In the genomic region with DNA sequence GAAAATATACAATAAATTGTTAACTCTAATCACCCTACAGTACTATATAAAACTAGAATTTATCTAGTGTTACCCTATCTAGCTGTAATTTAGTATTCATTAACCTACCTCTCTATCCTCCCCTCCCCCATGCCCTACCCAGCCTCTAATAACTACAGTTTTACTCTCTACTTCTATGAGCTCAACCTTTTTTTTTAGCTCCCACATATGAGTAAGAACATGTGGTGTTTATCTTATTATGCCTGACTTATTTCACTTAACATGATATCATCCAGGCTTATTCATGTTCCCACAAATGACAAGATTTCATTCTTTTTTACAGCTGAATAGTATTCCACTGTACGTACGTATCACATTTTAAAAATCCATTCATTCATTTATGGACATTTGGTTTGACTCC, we compare ENCODE assay signal across 23 cellular contexts. TPM values are rescaled to one million over a fixed set of nuclear protein-coding genes. Genes with fewer than 3 reads are reported as not detected.
DNase-seq lines count a peak whose midpoint lies in the region; ATAC-seq and TF ChIP-seq lines count a peak whose summit lies in the region.
"Had no signal": no experiment of that assay in that cellular context is flagged by ENCODE, and none has a peak within 500 bp of the region (broad histone marks: within the 10 kb centered on the region; RNA-seq: fewer than 3 reads in every experiment).

No MANE protein-coding gene starts in this region.

- no CpG with 5 or more reads among the region's 2 CpGs for WGBS in mesenchymal stem cell

- CTCF ChIA-PET in HEK293 (lab: Yijun Ruan, JAX), result no interaction called here

- H2BK15ac ChIP-seq in mesenchymal stem cell (ENCODE audit: low read depth, poor library complexity, severe bottlenecking), result no peak overlapping the region

- no peak overlapping the region for H2BK5ac ChIP-seq in mesenchymal stem cell (ENCODE audit: low read depth, low read length, poor library complexity, severe bottlenecking)

- no peak overlapping the region for H3K23ac ChIP-seq in mesenchymal stem cell (ENCODE audit: low read length in 2 of 2)

- no peak overlapping the region for H3K14ac ChIP-seq in mesenchymal stem cell (ENCODE audit: low read length in 2 of 2)

- no peak overlapping the region for H4K91ac ChIP-seq in mesenchymal stem cell (ENCODE audit: low read length)

- no peak overlapping the region for H3K4me3 ChIP-seq in HEK293 (ENCODE audit: low read depth, low read length)
- no peak overlapping the region for H3K4me3 ChIP-seq in mesenchymal stem cell (ENCODE audit: insufficient read depth in 1 of 2, low read depth in 1 of 2, low read length in 2 of 2)
- H3K4me3 ChIP-seq: BLaER1, SJSA1 had no signal

- no peak overlapping the region for H2BK120ac ChIP-seq in mesenchymal stem cell (ENCODE audit: low read depth, low read length)

- no peak overlapping the region for H3K27ac ChIP-seq in HEK293 (ENCODE audit: extremely low read depth, low read depth, low read length)
- no peak overlapping the region for H3K27ac ChIP-seq in mesenchymal stem cell (ENCODE audit: low read length, poor library complexity, severe bottlenecking)
- H3K27ac ChIP-seq: BLaER1, SJSA1 had no signal

- H2AFZ ChIP-seq in mesenchymal stem cell (ENCODE audit: low read depth, low read length), result no peak overlapping the region

- no peak for TF ChIP-seq CTCF in HEK293 (tag by site-specific recombination; IDR thresholded peaks at IDR 0.05)

- no peak for ATAC-seq in HG02840 (IDR thresholded peaks at IDR 0.05; ENCODE audit: low FRiP score, unreplicated experiment)
- ATAC-seq: HCT116, PC-3 had no signal

- POLR2A ChIA-PET in HEK293 (lab: Yijun Ruan, JAX), result no interaction called here

- H3K79me1 ChIP-seq in mesenchymal stem cell (replicated peaks; ENCODE audit: low read length, poor library complexity, severe bottlenecking), result no peaks in the 10 kb centered on the region

- H3K4me1 ChIP-seq in HEK293 (ENCODE audit: control insufficient read depth, insufficient read depth, low read length), result no peaks in the 10 kb centered on the region
- peaks cover 4% of the 10 kb centered on the region for H3K4me1 ChIP-seq in mesenchymal stem cell (ENCODE audit: control insufficient read depth, insufficient read depth, low read depth, low read length)
- H3K4me1 ChIP-seq: BLaER1, SJSA1 had no signal

- H3K9ac ChIP-seq in mesenchymal stem cell (ENCODE audit: low read length), result no peak overlapping the region
- H3K9ac ChIP-seq: BLaER1 had no signal

- no peak overlapping the region for H2BK12ac ChIP-seq in mesenchymal stem cell (ENCODE audit: low read length in 2 of 2)

- no peak overlapping the region for H3K4me2 ChIP-seq in mesenchymal stem cell (ENCODE audit: low read length, poor library complexity, severe bottlenecking)
- H3K4me2 ChIP-seq: BLaER1 had no signal

- H3K4ac ChIP-seq in mesenchymal stem cell (ENCODE audit: low read depth in 1 of 2, low read length in 2 of 2), result no peak overlapping the region

- no peaks in the 10 kb centered on the region for H3K27me3 ChIP-seq in mesenchymal stem cell (ENCODE audit: control insufficient read depth in 1 of 2, insufficient read depth in 1 of 2, low read length in 2 of 2)
- H3K27me3 ChIP-seq: BLaER1, SJSA1 had no signal

- no peak overlapping the region for H4K8ac ChIP-seq in mesenchymal stem cell (ENCODE audit: low read length)

- peak; percentile 10 for DNase-seq in amniotic epithelial cell (ENCODE audit: low read depth)
- DNase-seq in fibroblast of peridontal ligament (ENCODE audit: extremely low read depth), result peak; percentile 5
- no peak for DNase-seq in mesenchymal stem cell
- no peak for DNase-seq in iPS-NIHi11 (ENCODE audit: low spot score)
- no peak for DNase-seq in T1000 (lab: John Stamatoyannopoulos, UW)
- DNase-seq: CD4-positive, CD25-positive, alpha-beta regulatory T cell; KBM-7; MV-4-11; NCI-H1105; NCI-H1436 treated with DMSO at 0.1 percent for 48 hours; NCI-H187 treated with DMSO at 0.1 percent for 48 hours; NCI-H2171 treated with DMSO at 0.1 percent for 48 hours; NCI-H524 treated with DMSO at 0.1 percent for 48 hours; NCI-H82; NK-92 treated with Interleukin-12 subunit alpha and Interleukin-12 subunit beta, amount 100 ng/mL, for 24 hours; PC-3; Right ventricle myocardium superior; RPMI8226 had no signal

- H3K18ac ChIP-seq in mesenchymal stem cell (ENCODE audit: low read depth in 1 of 2, low read length in 2 of 2), result no peak overlapping the region

- H2AK5ac ChIP-seq in mesenchymal stem cell (ENCODE audit: low read length, severe bottlenecking), result no peak overlapping the region

- no peaks in the 10 kb centered on the region for H3K9me3 ChIP-seq in HEK293 (ENCODE audit: control insufficient read depth, insufficient read depth, low read depth, low read length)
- peaks cover 13% of the 10 kb centered on the region for H3K9me3 ChIP-seq in mesenchymal stem cell (ENCODE audit: control insufficient read depth, low read length)
- H3K9me3 ChIP-seq: BLaER1, SJSA1 had no signal

- H3K36me3 ChIP-seq in HEK293 (ENCODE audit: control insufficient read depth in 2 of 2, insufficient read depth in 1 of 2, low read length in 2 of 2) (peaks cover 0 to 5% of the 10 kb centered on the region in 2 experiments; a peak in 1 of 3 replicates), mesenchymal stem cell (ENCODE audit: control insufficient read depth in 1 of 2, insufficient read depth in 2 of 2, low read depth in 1 of 2, low read length in 2 of 2) (peaks cover 0 to 4% of the 10 kb centered on the region in 2 experiments)
- H3K36me3 ChIP-seq: BLaER1, SJSA1 had no signal

TF ChIP-seq in HEK293, 187 proteins besides CTCF, POLR2A, EP300 and RAD21:
- TF ChIP-seq SETDB1 (IDR thresholded peaks at IDR 0.05; ENCODE audit: insufficient read length, low read length) (peak; percentile 21), ZNF146 (tag by site-specific recombination; IDR thresholded peaks at IDR 0.05) (peak; percentile 67; the same call in 1 of the 2 replicates), ZNF155 (tag by site-specific recombination; IDR thresholded peaks at IDR 0.05) (no peak)
- TF ChIP-seq, protein P1, sequence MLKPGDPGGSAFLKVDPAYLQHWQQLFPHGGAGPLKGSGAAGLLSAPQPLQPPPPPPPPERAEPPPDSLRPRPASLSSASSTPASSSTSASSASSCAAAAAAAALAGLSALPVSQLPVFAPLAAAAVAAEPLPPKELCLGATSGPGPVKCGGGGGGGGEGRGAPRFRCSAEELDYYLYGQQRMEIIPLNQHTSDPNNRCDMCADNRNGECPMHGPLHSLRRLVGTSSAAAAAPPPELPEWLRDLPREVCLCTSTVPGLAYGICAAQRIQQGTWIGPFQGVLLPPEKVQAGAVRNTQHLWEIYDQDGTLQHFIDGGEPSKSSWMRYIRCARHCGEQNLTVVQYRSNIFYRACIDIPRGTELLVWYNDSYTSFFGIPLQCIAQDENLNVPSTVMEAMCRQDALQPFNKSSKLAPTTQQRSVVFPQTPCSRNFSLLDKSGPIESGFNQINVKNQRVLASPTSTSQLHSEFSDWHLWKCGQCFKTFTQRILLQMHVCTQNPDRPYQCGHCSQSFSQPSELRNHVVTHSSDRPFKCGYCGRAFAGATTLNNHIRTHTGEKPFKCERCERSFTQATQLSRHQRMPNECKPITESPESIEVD (tag by site-specific recombination; IDR thresholded peaks at IDR 0.05), result no peak
TF ChIP-seq in HEK293: peak in this region for 2.

RNA-seq across cellular contexts. Expression of a gene that starts 46.0 kb away (rescaled TPM):
- polyA plus RNA-seq in mesenchymal stem cell (2013, experiment 1 of 2), result 8.6 TPM
- 8.7 TPM for polyA plus RNA-seq in mesenchymal stem cell (2013, experiment 2 of 2)

Comparison
In these comparisons a context has a peak if more than half of its experiments do, and no peak if none do; other contexts are left out.
1. DNase-seq: peak in amniotic epithelial cell (single experiment) and fibroblast of peridontal ligament (single experiment); none in mesenchymal stem cell (single experiment), iPS-NIHi11 (single experiment) and T1000 (single experiment).